Comparison of ENCODE assay signal across 19 cellular contexts in the genomic region with DNA sequence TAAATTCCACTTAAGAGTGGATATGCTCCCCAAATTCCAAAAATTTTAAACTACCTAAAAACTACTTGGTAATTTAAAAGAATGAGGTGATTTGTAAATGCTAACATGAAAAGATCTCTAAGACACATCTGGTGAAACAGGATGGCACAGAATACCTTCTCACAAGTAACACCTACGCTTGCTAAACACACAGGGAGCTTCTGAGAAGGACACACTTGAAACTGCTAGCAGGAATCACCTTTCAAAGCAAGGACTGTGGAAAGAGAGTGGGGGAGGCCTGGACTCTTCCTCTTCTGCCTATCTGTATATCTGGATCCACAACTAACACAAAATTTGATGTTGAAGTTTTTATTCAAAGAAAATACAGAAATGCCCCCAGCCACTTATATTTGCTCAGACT. TPM values are rescaled to one million over a fixed set of nuclear protein-coding genes. Genes with fewer than 3 reads are reported as not detected.
A peak's percentile ranks its signal among the peaks of the same experiment; 100 is the strongest.
DNase-seq lines count a peak whose midpoint lies in the region; FAIRE-seq and TF ChIP-seq lines count a peak whose summit lies in the region.
"Had no signal": no experiment of that assay in that cellular context is flagged by ENCODE, and none has a peak within 500 bp of the region (broad histone marks: within the 10 kb centered on the region; RNA-seq: fewer than 3 reads in every experiment).

No MANE protein-coding gene starts in this region.

- no peaks in the 10 kb centered on the region for H3K9me2 ChIP-seq in OCI-LY7 (ENCODE audit: insufficient read depth, low read length)
- H3K9me2 ChIP-seq: SK-N-SH had no signal

- no peak for DNase-seq in CD4-positive, alpha-beta memory T cell
- DNase-seq in OCI-LY7 (ENCODE audit: low spot score) (no peak), left kidney (ENCODE audit: low read depth, low spot score) (peak; percentile 81), BE2C (no peak), SKM-1 treated with dmso at 0.1 percent for 144 hours (lab: John Stamatoyannopoulos, UW; ENCODE audit: unreplicated experiment) (no peak), RCC 7860 (ENCODE audit: low spot score) (no peak), erythroblast (lab: John Stamatoyannopoulos, UW) (no peak)
- DNase-seq: aorta, heart left ventricle, midbrain, NCI-H345, OCI-M1, SK-N-SH had no signal

- TF ChIP-seq CTCF in OCI-LY7 (conservative IDR thresholded peaks at IDR 0.05; ENCODE audit: low read length) (no peak), BE2C (IDR thresholded peaks at IDR 0.05; ENCODE audit: low read depth, low read length) (no peak)

- H2AFZ ChIP-seq in OCI-LY7 (ENCODE audit: low read length) = no peak overlapping the region

- H3K4me2 ChIP-seq in BLaER1 (peak overlapping the region; percentile 48), OCI-LY7 (ENCODE audit: low read length) (peak overlapping the region; percentile 54)
- H3K4me2 ChIP-seq: SK-N-SH had no signal

- peaks cover 100% of the 10 kb centered on the region for H3K79me2 ChIP-seq in OCI-LY7 (ENCODE audit: insufficient read depth, low read depth, low read length)

- peaks cover 14 to 56% of the 10 kb centered on the region in 2 donors for H3K36me3 Mint-ChIP-seq in CD4-positive, alpha-beta memory T cell

- H3K27me3 ChIP-seq in BLaER1 = no peaks in the 10 kb centered on the region
- no peaks in the 10 kb centered on the region for H3K27me3 ChIP-seq in CD4-positive, alpha-beta memory T cell (ENCODE audit: insufficient read depth, low read length)
- no peaks in the 10 kb centered on the region for H3K27me3 ChIP-seq in BE2C
- H3K27me3 ChIP-seq: esophagus muscularis mucosa, heart left ventricle had no signal

- H3K4me1 ChIP-seq in BLaER1 (peaks cover 100% of the 10 kb centered on the region), OCI-LY7 (ENCODE audit: insufficient read depth, low read length, poor library complexity, severe bottlenecking) (peaks cover 97% of the 10 kb centered on the region), BE2C (peaks cover 4% of the 10 kb centered on the region)
- H3K4me1 ChIP-seq in CD4-positive, alpha-beta memory T cell (ENCODE audit: insufficient read depth, low read length) = peaks cover 99% of the 10 kb centered on the region

- peak overlapping the region; percentile 43 to 88 (median 78) for H3K27ac Mint-ChIP-seq in CD4-positive, alpha-beta memory T cell
- H3K27ac Mint-ChIP-seq: dendritic cell treated with granulocyte-macrophage colony-stimulating factor and Interleukin-4, amounts not matched to agents 40 ng/mL and 50 ng/mL, for 4 days had no signal

- intact Hi-C loops in CD4-positive, alpha-beta memory T cell (cut with micrococcal nuclease) = no loop called here
- intact Hi-C loops in OCI-LY7 (cut with micrococcal nuclease; ENCODE audit: unreplicated experiment) = loop anchor here (10.0 kb wide), 1 partner anchor 1265 kb away; no protein-coding TSS in a partner anchor

- POLR2A ChIA-PET in CD4-positive, alpha-beta memory T cell (lab: Charles Lee; ENCODE audit: partially characterized antibody) = interaction anchor here (1.9 to 9.8 kb wide), 3 partner anchors 10 to 50 kb away, joined by 5 to 125 read pairs (median 7); no protein-coding TSS in a partner anchor
- POLR2A ChIA-PET in OCI-LY7 (lab: Charles Lee) = interaction anchor here (1.3 to 1.5 kb wide), 2 partner anchors 12 to 13 kb away, joined by 4 to 5 read pairs; no protein-coding TSS in a partner anchor

- peaks cover 63 to 92% (median 80%) of the 10 kb centered on the region in 4 donors for H3K4me1 Mint-ChIP-seq in CD4-positive, alpha-beta memory T cell

- no peak for FAIRE-seq in RCC 7860 (lab: Jason Lieb, UNC)
- FAIRE-seq: keratinocyte had no signal

- H3K9me3 ChIP-seq in BLaER1 (no peaks in the 10 kb centered on the region), OCI-LY7 (ENCODE audit: low read length) (no peaks in the 10 kb centered on the region), BE2C (no peaks in the 10 kb centered on the region)
- H3K9me3 ChIP-seq in CD4-positive, alpha-beta memory T cell (ENCODE audit: control insufficient read depth in 1 of 2, low read length in 2 of 2) = no peaks in the 10 kb centered on the region
- H3K9me3 ChIP-seq: esophagus muscularis mucosa, heart left ventricle, SK-N-SH had no signal

- peak overlapping the region; percentile 23; the same call in 1 of the 2 replicates for H3K9ac ChIP-seq in BLaER1
- H3K9ac ChIP-seq: SK-N-SH had no signal

- H4K20me1 ChIP-seq in BLaER1 (peaks cover 49% of the 10 kb centered on the region), OCI-LY7 (ENCODE audit: insufficient read depth, low read length) (peaks cover 20% of the 10 kb centered on the region)

- TF ChIP-seq POLR2A in erythroblast (IDR thresholded peaks at IDR 0.05; ENCODE audit: low read length) = no peak

- H3K27ac ChIP-seq in BLaER1 (0 out of 2 replicates have a peak overlapping the region, but pooled peaks have one; percentile 25), OCI-LY7 (ENCODE audit: low read depth, low read length, poor library complexity, severe bottlenecking) (peak overlapping the region; percentile 40)
- H3K27ac ChIP-seq in CD4-positive, alpha-beta memory T cell (ENCODE audit: low read depth, low read length) = peak overlapping the region; percentile 5
- H3K27ac ChIP-seq: C4-2B, esophagus muscularis mucosa, heart left ventricle, VCaP had no signal

- peak overlapping the region; percentile 64 to 85 (median 71) for H3K4me3 Mint-ChIP-seq in CD4-positive, alpha-beta memory T cell
- H3K4me3 Mint-ChIP-seq: dendritic cell treated with granulocyte-macrophage colony-stimulating factor and Interleukin-4, amounts not matched to agents 40 ng/mL and 50 ng/mL, for 4 days had no signal

- peaks cover 0 to 13% (median 0%) of the 10 kb centered on the region in 8 donors for H3K9me3 Mint-ChIP-seq in CD4-positive, alpha-beta memory T cell
- H3K9me3 Mint-ChIP-seq: dendritic cell treated with granulocyte-macrophage colony-stimulating factor and Interleukin-4, amounts not matched to agents 40 ng/mL and 50 ng/mL, for 4 days had no signal

- H3K4me3 ChIP-seq in BLaER1 = no peak overlapping the region
- H3K4me3 ChIP-seq in CD4-positive, alpha-beta memory T cell (ENCODE audit: low read length in 2 of 2) = no peak overlapping the region
- H3K4me3 ChIP-seq in OCI-LY7 (ENCODE audit: low read depth, low read length, poor library complexity, severe bottlenecking) = peak overlapping the region; percentile 9
- H3K4me3 ChIP-seq in BE2C (ENCODE audit: low read depth, low read length) = no peak overlapping the region
- H3K4me3 ChIP-seq: esophagus muscularis mucosa, heart left ventricle had no signal

- CTCF ChIA-PET in CD4-positive, alpha-beta memory T cell (lab: Charles Lee; ENCODE audit: partially characterized antibody) = interaction anchor here (1.1 to 1.4 kb wide), 3 partner anchors 13 to 71 kb away, joined by 4 to 9 read pairs (median 6); no protein-coding TSS in a partner anchor
- CTCF ChIA-PET in OCI-LY7 (lab: Charles Lee; ENCODE audit: unreplicated experiment) = interaction anchor here (1.2 kb wide), 1 partner anchor 12 kb away, joined by 4 read pairs; no protein-coding TSS in a partner anchor

- H3K36me3 ChIP-seq in BLaER1 = peaks cover 8% of the 10 kb centered on the region; the same call in 1 of the 2 replicates
- peaks cover 17% of the 10 kb centered on the region for H3K36me3 ChIP-seq in CD4-positive, alpha-beta memory T cell (ENCODE audit: insufficient read depth, low read length)
- peaks cover 29% of the 10 kb centered on the region; the same call in 1 of the 2 replicates for H3K36me3 ChIP-seq in OCI-LY7 (ENCODE audit: insufficient read depth, low read length)
- H3K36me3 ChIP-seq in BE2C = no peaks in the 10 kb centered on the region
- H3K36me3 ChIP-seq: esophagus muscularis mucosa had no signal

- no TSS peak for BruUV-seq in OCI-LY7 (replicated peaks; lab: Mats Ljungman, UMichigan)

- no peaks in the 10 kb centered on the region for H3K27me3 Mint-ChIP-seq in CD4-positive, alpha-beta memory T cell
- H3K27me3 Mint-ChIP-seq: dendritic cell treated with granulocyte-macrophage colony-stimulating factor and Interleukin-4, amounts not matched to agents 40 ng/mL and 50 ng/mL, for 4 days had no signal

RNA-seq across cellular contexts. Expression of gene CYTH1, which starts 52.4 kb away (rescaled TPM):
- total RNA-seq in CD4-positive, alpha-beta memory T cell = 100 to 1,000 TPM; 380 to 390 TPM
- 100 to 1,000 TPM; 271 to 370 TPM for polyA plus RNA-seq in CD4-positive, alpha-beta memory T cell
- total RNA-seq in OCI-LY7 (2014; rRNA removed; shearing (Covaris generic)) = 73.0 and 88.1 TPM in 2 replicates
- 148 and 156 TPM in 2 replicates for total RNA-seq in OCI-LY7 (2022)
- 51.1 TPM for polyA plus RNA-seq in BE2C (2012; ENCODE audit: insufficient read depth, insufficient read length, low read depth)
